ENCODE assay signal across 1 cellular context in the genomic region with DNA sequence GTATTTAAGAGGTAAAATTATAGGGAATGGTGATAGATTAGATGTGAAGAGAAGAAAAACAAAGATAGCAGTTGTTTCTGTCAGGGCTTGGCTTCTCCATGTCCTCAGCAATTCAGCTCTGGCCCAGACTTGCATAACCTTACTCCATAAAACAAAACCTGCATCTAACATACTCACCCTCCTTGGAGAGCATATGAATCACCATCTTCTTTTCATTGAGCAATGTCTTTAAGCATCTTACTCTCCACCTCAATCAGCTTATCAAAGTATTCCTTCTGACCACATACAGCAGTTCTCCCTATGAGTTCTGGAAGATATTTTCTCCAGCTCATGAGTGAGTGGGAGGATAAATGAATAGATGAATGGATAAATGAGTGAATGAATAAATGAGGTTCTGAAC.
A peak's percentile ranks its signal among the peaks of the same experiment; 100 is the strongest.
TF ChIP-seq lines count a peak whose summit lies in the region.

No MANE protein-coding gene starts in this region.

TF ChIP-seq in HEK293, 187 proteins besides CTCF, POLR2A, EP300 and RAD21 (continued from another document):
- TF ChIP-seq, protein P1, sequence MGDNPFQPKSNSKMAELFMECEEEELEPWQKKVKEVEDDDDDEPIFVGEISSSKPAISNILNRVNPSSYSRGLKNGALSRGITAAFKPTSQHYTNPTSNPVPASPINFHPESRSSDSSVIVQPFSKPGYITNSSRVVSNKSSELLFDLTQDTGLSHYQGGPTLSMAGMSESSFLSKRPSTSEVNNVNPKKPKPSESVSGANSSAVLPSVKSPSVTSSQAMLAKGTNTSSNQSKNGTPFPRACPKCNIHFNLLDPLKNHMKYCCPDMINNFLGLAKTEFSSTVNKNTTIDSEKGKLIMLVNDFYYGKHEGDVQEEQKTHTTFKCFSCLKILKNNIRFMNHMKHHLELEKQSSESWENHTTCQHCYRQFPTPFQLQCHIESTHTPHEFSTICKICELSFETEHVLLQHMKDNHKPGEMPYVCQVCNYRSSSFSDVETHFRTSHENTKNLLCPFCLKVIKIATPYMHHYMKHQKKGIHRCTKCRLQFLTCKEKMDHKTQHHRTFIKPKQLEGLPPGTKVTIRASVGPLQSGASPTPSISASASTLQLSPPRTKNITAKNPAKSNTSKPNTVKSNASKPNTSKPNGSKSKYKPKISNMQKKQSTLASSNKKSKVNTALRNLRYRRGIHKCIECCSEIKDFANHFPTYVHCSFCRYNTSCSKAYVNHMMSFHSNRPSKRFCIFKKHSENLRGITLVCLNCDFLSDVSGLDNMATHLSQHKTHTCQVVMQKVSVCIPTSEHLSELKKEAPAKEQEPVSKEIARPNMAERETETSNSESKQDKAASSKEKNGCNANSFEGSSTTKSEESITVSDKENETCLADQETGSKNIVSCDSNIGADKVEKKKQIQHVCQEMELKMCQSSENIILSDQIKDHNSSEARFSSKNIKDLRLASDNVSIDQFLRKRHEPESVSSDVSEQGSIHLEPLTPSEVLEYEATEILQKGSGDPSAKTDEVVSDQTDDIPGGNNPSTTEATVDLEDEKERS (tag by site-specific recombination; IDR thresholded peaks at IDR 0.05), result 0 out of 2 replicates have a peak, but pooled peaks have one; percentile 48
- TF ChIP-seq, protein P2, sequence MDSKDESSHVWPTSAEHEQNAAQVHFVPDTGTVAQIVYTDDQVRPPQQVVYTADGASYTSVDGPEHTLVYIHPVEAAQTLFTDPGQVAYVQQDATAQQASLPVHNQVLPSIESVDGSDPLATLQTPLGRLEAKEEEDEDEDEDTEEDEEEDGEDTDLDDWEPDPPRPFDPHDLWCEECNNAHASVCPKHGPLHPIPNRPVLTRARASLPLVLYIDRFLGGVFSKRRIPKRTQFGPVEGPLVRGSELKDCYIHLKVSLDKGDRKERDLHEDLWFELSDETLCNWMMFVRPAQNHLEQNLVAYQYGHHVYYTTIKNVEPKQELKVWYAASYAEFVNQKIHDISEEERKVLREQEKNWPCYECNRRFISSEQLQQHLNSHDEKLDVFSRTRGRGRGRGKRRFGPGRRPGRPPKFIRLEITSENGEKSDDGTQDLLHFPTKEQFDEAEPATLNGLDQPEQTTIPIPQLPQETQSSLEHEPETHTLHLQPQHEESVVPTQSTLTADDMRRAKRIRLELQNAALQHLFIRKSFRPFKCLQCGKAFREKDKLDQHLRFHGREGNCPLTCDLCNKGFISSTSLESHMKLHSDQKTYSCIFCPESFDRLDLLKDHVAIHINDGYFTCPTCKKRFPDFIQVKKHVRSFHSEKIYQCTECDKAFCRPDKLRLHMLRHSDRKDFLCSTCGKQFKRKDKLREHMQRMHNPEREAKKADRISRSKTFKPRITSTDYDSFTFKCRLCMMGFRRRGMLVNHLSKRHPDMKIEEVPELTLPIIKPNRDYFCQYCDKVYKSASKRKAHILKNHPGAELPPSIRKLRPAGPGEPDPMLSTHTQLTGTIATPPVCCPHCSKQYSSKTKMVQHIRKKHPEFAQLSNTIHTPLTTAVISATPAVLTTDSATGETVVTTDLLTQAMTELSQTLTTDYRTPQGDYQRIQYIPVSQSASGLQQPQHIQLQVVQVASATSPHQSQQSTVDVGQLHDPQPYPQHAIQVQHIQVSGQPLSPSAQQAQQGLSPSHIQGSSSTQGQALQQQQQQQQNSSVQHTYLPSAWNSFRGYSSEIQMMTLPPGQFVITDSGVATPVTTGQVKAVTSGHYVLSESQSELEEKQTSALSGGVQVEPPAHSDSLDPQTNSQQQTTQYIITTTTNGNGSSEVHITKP (tag by site-specific recombination; IDR thresholded peaks at IDR 0.05), result no peak
- TF ChIP-seq ZNF140 (tag by site-specific recombination; IDR thresholded peaks at IDR 0.05), result peak; percentile 99
TF ChIP-seq in HEK293: peak in this region for 2.
